ENCODE assay signal across 1 cellular context in the genomic region with DNA sequence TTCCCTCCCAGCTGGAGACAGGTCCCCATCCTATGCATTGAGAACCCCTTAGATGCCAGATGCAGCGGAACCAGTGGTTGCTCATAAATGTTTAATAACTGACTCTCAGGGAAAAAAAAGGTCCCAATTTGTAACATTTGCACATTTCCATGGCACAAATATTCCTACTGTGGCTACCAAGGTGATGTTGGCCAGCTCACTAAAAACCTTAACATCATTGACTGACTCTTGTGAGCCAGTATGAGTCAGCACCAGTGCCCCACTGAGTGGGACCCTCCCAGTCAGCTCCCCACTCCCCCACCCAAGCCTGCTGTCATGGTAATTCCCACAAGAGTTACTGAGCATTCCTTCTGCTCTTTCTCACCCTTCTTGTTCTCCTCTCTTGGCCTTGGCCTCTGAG.
TF ChIP-seq lines count a peak whose summit lies in the region.

No MANE protein-coding gene starts in this region.

TF ChIP-seq in GM23338, 12 proteins besides CTCF, POLR2A, EP300 and RAD21 (continued from another document):
- TF ChIP-seq, protein P1, sequence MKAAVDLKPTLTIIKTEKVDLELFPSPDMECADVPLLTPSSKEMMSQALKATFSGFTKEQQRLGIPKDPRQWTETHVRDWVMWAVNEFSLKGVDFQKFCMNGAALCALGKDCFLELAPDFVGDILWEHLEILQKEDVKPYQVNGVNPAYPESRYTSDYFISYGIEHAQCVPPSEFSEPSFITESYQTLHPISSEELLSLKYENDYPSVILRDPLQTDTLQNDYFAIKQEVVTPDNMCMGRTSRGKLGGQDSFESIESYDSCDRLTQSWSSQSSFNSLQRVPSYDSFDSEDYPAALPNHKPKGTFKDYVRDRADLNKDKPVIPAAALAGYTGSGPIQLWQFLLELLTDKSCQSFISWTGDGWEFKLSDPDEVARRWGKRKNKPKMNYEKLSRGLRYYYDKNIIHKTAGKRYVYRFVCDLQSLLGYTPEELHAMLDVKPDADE (IDR thresholded peaks at IDR 0.05): no peak
- no peak for TF ChIP-seq NANOG (IDR thresholded peaks at IDR 0.05; ENCODE audit: borderline replicate concordance)
